ENCODE assay signal across 8 cellular contexts in the genomic region with DNA sequence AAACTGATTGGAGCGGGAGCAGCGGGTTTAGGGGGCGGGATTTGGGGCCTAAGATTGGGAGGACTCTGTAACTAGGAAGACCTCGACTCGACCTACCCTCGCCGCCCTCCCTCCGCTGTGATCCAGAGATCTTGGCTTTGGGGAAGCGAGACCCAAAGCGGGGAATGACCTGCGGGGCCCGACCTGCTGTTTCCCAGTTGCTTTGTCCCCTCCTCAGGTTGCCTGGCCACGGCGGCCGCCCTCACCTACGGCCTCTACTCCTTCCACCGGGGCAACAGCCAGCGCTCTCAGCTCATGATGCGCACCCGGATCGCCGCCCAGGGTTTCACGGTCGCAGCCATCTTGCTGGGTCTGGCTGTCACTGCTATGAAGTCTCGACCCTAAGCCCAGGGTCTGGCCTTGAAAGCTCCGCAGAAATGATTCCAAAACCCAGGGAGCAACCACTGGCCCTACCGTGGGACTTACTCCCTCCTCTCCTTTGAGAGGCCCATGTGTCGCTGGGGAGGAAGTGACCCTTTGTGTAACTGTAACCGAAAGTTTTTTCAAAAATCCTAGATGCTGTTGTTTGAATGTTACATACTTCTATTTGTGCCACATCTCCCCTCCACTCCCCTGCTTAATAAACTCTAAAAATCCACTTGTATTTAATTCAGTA. TPM values are rescaled to one million over a fixed set of nuclear protein-coding genes. Genes with fewer than 3 reads are reported as not detected.
A peak's percentile ranks its signal among the peaks of the same experiment; 100 is the strongest.
DNase-seq lines count a peak whose midpoint lies in the region; ATAC-seq, FAIRE-seq and TF ChIP-seq lines count a peak whose summit lies in the region.

No MANE protein-coding gene starts in this region.

- no peaks in the 10 kb centered on the region for H3K27me3 Mint-ChIP-seq in IgD-negative memory B cell

- no peaks in the 10 kb centered on the region for H3K27me3 ChIP-seq in GM12878 (replicated peaks in 1 of 2; ENCODE audit: control insufficient read depth in 2 of 2, insufficient read depth in 2 of 2, low read length in 1 of 2)

- H3K4me3 Mint-ChIP-seq in IgD-negative memory B cell, result peak overlapping the region; percentile 99 to 100 (median 100)

- RAD21 ChIA-PET in GM12878 (lab: Charles Lee; ENCODE audit: unreplicated experiment), result interaction anchor here (1.5 to 1.6 kb wide), 2 partner anchors 27 to 148 kb away, joined by 5 to 6 read pairs; a partner anchor contains a TSS

- peak; percentile 83 for TF ChIP-seq POLR2A in GM12878 (IDR thresholded peaks at IDR 0.05; ENCODE audit: low read depth, low read length)

- POLR2A ChIA-PET in GM12878 (lab: Charles Lee), result interaction anchor here (0.6 to 1.4 kb wide), 5 partner anchors 10 to 38 kb away, joined by 3 to 7 read pairs (median 3); no protein-coding TSS in a partner anchor

- peaks cover 12 to 23% of the 10 kb centered on the region in 2 experiments for H3K36me3 ChIP-seq in GM12878 (ENCODE audit: control insufficient read depth in 2 of 2, insufficient read depth in 2 of 2, low read length in 1 of 2)

- H3K4me3 ChIP-seq in GM12864 (ENCODE audit: low read depth, low read length) (peak overlapping the region; percentile 96), GM12878 (peak overlapping the region; percentile 90)

- SMC1A ChIA-PET in GM12878 (lab: Charles Lee; ENCODE audit: uncharacterized antibody, unreplicated experiment), result interaction anchor here (1.0 kb wide), 1 partner anchor 27 kb away, joined by 3 read pairs; no protein-coding TSS in a partner anchor

- peaks cover 11% of the 10 kb centered on the region for H3K4me1 ChIP-seq in GM12878 (ENCODE audit: control insufficient read depth, insufficient read depth, low read length)

- TF ChIP-seq EP300 in GM12878 (IDR thresholded peaks at IDR 0.05; ENCODE audit: borderline replicate concordance in 1 of 2, control insufficient read depth in 1 of 2, low read depth in 2 of 2, low read length in 2 of 2), result no peak

- H3K9ac ChIP-seq in GM12878 (ENCODE audit: control insufficient read depth, insufficient read depth, low read length), result peak overlapping the region; percentile 87

- peaks cover 8 to 21% (median 17%) of the 10 kb centered on the region in 3 donors for H3K4me1 Mint-ChIP-seq in IgD-negative memory B cell

- CTCF ChIA-PET in GM12878 (lab: Yijun Ruan, JAX), result interaction anchor here (1.8 kb wide), 1 partner anchor 59 kb away, joined by 8 read pairs; a partner anchor contains a TSS

- H3K79me2 ChIP-seq in GM12878 (ENCODE audit: control insufficient read depth, insufficient read depth, low read length), result peaks cover 50% of the 10 kb centered on the region

- H3K27ac ChIP-seq in GM12878 (ENCODE audit: control insufficient read depth, insufficient read depth), result peak overlapping the region; percentile 97
- H3K27ac ChIP-seq in temporal lobe (ENCODE audit: low read depth, low read length), result peak overlapping the region; percentile 83

- 3% methylated on average over 24 of the region's 29 CpGs for WGBS in GM12878 (ENCODE audit: insufficient coverage, insufficient replicate concordance, low lambda C conversion rate, missing lambda C conversion rate)

- H2AFZ ChIP-seq in GM12878 (ENCODE audit: control insufficient read depth, low read depth, low read length), result peak overlapping the region; percentile 65

- intact Hi-C loops in GM12878 (cut with micrococcal nuclease; ENCODE audit: unreplicated experiment), result loop anchor here (2.0 to 10.0 kb wide), 4 partner anchors 28 to 152 kb away; a partner anchor contains a TSS
- intact Hi-C loops in left colon (cut with DNase I, micrococcal nuclease), result no loop called here

- peak overlapping the region; percentile 98 to 100 (median 99) for H3K27ac Mint-ChIP-seq in IgD-negative memory B cell

- H3K9me3 Mint-ChIP-seq in IgD-negative memory B cell, result no peaks in the 10 kb centered on the region

- in situ Hi-C loops in GM12878 (cut with MboI), result no loop called here

- peak; percentile 45 for ATAC-seq in GM21528 (IDR thresholded peaks at IDR 0.05; ENCODE audit: low FRiP score, unreplicated experiment)
- ATAC-seq in GM12878, result peak; percentile 67
- peak; percentile 38 for ATAC-seq in left colon

- TF ChIP-seq CTCF in GM12864 (IDR thresholded peaks at IDR 0.05; ENCODE audit: low read depth, low read length, missing control alignments) (no peak), GM12878 (IDR thresholded peaks at IDR 0.05 in 2 of 3, conservative IDR thresholded peaks at IDR 0.05 in 1 of 3; ENCODE audit: control insufficient read depth in 2 of 3, extremely low read depth in 1 of 3, insufficient read depth in 1 of 3, low read depth in 3 of 3, low read length in 3 of 3) (no peak)

- TSS peak; percentile 99 for BruUV-seq in GM12878 (replicated peaks; lab: Mats Ljungman, UMichigan)

- DNase-seq in GM12864 (ENCODE audit: low read depth) (no peak), GM12878 (ENCODE audit: low read depth, low spot score) (no peak), left colon (no peak), cortex of kidney (lab: John Stamatoyannopoulos, UW) (no peak)
- no peak for DNase-seq in stimulated activated CD4-positive, alpha-beta T cell treated with anti-CD3 and anti-CD28 coated beads, Interleukin-4, amount 100 ng/mL, for 24 hours

- H3K36me3 Mint-ChIP-seq in IgD-negative memory B cell, result peaks cover 1% of the 10 kb centered on the region

- no peaks in the 10 kb centered on the region for H3K9me3 ChIP-seq in GM12878 (replicated peaks; ENCODE audit: control insufficient read depth, insufficient read depth, low read length)

- peak overlapping the region; percentile 94 for H3K4me2 ChIP-seq in GM12878 (ENCODE audit: control insufficient read depth, insufficient read depth)

- H4K20me1 ChIP-seq in GM12878 (ENCODE audit: control insufficient read depth, insufficient read depth), result peaks cover 3% of the 10 kb centered on the region; the same call in 1 of the 2 replicates

- no peak for FAIRE-seq in GM12878 (lab: Jason Lieb, UNC)

- no peak for TF ChIP-seq RAD21 in GM12878 (IDR thresholded peaks at IDR 0.05; ENCODE audit: insufficient read depth, low read depth, low read length)

RNA-seq across cellular contexts. Expression of a gene that starts 0.7 kb away (rescaled TPM):
- 242 TPM for polyA plus RNA-seq in IgD-negative memory B cell
- 16.4 and 16.5 TPM in 2 replicates for total RNA-seq in GM12878 (2013; cell fraction: nucleolus; rRNA removed)
- total RNA-seq in GM12878 (2014; rRNA removed), result 314 and 348 TPM in 2 replicates
- total RNA-seq in GM12878 (2014; rRNA removed; fragmentation: Illumina TruSeq; extraction: Trizol), result 153 and 159 TPM in 2 replicates
- 160 and 170 TPM in 2 replicates for total RNA-seq in GM12878 (2021)
- 108 TPM for polyA plus RNA-seq in GM12878 (2011; ENCODE audit: low read depth)
- 113 and 155 TPM in 2 replicates for polyA plus RNA-seq in GM12878 (2011; rRNA removed)
- polyA plus RNA-seq in GM12878 (2011; cell fraction: cytosol; rRNA removed), result 357 and 366 TPM in 2 replicates
- 108 and 121 TPM in 2 replicates for polyA plus RNA-seq in GM12878 (2011; cell fraction: nucleus; rRNA removed)
- polyA plus RNA-seq in GM12878 (2012), result 230 and 260 TPM in 2 replicates
- polyA plus RNA-seq in GM12878 (2014; fragmentation: Illumina TruSeq; extraction: Trizol), result 61.4 and 152 TPM in 2 replicates
- 100 to 1,000 TPM; 196 to 327 TPM for polyA plus RNA-seq in GM12878 (2014; fragmentation: Nextera tagmentation; extraction: Ambion mirVana)
- 343 and 345 TPM in 2 replicates for polyA plus RNA-seq in GM12878 (2014; rRNA removed)
- 100 to 1,000 TPM; 191 to 218 TPM for polyA plus RNA-seq in GM12878 (2016; fragmentation: Nextera tagmentation; extraction: Ambion mirVana)
- 56.8 and 166 TPM in 2 replicates for polyA minus RNA-seq in GM12878 (2011; rRNA and poly(A)+ RNA removed)
- polyA minus RNA-seq in GM12878 (2011; cell fraction: cytosol; rRNA and poly(A)+ RNA removed), result 76.2 and 82.9 TPM in 2 replicates
- polyA minus RNA-seq in GM12878 (2011; cell fraction: nucleus; rRNA and poly(A)+ RNA removed), result 26.5 and 33.9 TPM in 2 replicates
- total RNA-seq in left colon, result 100 to 1,000 TPM; 194 to 226 TPM
- total RNA-seq in temporal lobe, result 18.4 TPM

RNA-seq across cellular contexts. Expression of a gene that starts 0.8 kb away (rescaled TPM):
- polyA plus RNA-seq in IgD-negative memory B cell, result 38.1 TPM
- 65.7 and 66.1 TPM in 2 replicates for total RNA-seq in GM12878 (2013; cell fraction: nucleolus; rRNA removed)
- 50.3 and 52.3 TPM in 2 replicates for total RNA-seq in GM12878 (2014; rRNA removed)
- total RNA-seq in GM12878 (2014; rRNA removed; fragmentation: Illumina TruSeq; extraction: Trizol), result 84.2 and 98.1 TPM in 2 replicates
- total RNA-seq in GM12878 (2021), result 89.2 and 90.8 TPM in 2 replicates
- polyA plus RNA-seq in GM12878 (2011; ENCODE audit: low read depth), result 50.5 TPM
- 68.8 and 93.8 TPM in 2 replicates for polyA plus RNA-seq in GM12878 (2011; rRNA removed)
- 87.9 and 103 TPM in 2 replicates for polyA plus RNA-seq in GM12878 (2011; cell fraction: cytosol; rRNA removed)
- polyA plus RNA-seq in GM12878 (2011; cell fraction: nucleus; rRNA removed), result 86.0 and 103 TPM in 2 replicates
- 49.5 and 61.0 TPM in 2 replicates for polyA plus RNA-seq in GM12878 (2012)
- polyA plus RNA-seq in GM12878 (2014; fragmentation: Illumina TruSeq; extraction: Trizol), result 61.5 and 105 TPM in 2 replicates
- polyA plus RNA-seq in GM12878 (2014; fragmentation: Nextera tagmentation; extraction: Ambion mirVana), result 100 to 1,000 TPM; 177 to 196 TPM
- polyA plus RNA-seq in GM12878 (2014; rRNA removed), result 122 and 128 TPM in 2 replicates
- 100 to 1,000 TPM; 231 to 276 TPM for polyA plus RNA-seq in GM12878 (2016; fragmentation: Nextera tagmentation; extraction: Ambion mirVana)
- 33.9 and 41.8 TPM in 2 replicates for polyA minus RNA-seq in GM12878 (2011; rRNA and poly(A)+ RNA removed)
- 20.8 and 23.2 TPM in 2 replicates for polyA minus RNA-seq in GM12878 (2011; cell fraction: cytosol; rRNA and poly(A)+ RNA removed)
- 48.2 and 102 TPM in 2 replicates for polyA minus RNA-seq in GM12878 (2011; cell fraction: nucleus; rRNA and poly(A)+ RNA removed)
- total RNA-seq in left colon, result 10 to 100 TPM; 15.9 to 24.9 TPM
- 5.7 TPM for total RNA-seq in temporal lobe

RNA-seq across cellular contexts. Expression of a gene that starts 24.0 kb away (rescaled TPM):
- polyA plus RNA-seq in IgD-negative memory B cell (1.3 TPM), GM12878 (2011; rRNA removed) (3.2 and 4.0 TPM in 2 replicates), GM12878 (2014; fragmentation: Illumina TruSeq; extraction: Trizol) (3.0 and 3.8 TPM in 2 replicates), GM12878 (2014; fragmentation: Nextera tagmentation; extraction: Ambion mirVana) (under 1 TPM; 0.44 to 0.69 TPM), GM12878 (2014; rRNA removed) (4.6 and 5.4 TPM in 2 replicates), GM12878 (2016; fragmentation: Nextera tagmentation; extraction: Ambion mirVana) (1 to 10 TPM; 1.0 to 1.3 TPM)
- 32.8 and 65.0 TPM in 2 replicates for total RNA-seq in GM12878 (2013; cell fraction: nucleolus; rRNA removed)
- total RNA-seq in GM12878 (2014; rRNA removed) (3.4 and 3.6 TPM in 2 replicates), GM12878 (2014; rRNA removed; fragmentation: Illumina TruSeq; extraction: Trizol) (1.7 and 1.8 TPM in 2 replicates), GM12878 (2021) (6.4 and 7.2 TPM in 2 replicates), left colon (1 to 10 TPM; 1.0 to 1.8 TPM), temporal lobe (63.9 TPM)
- polyA plus RNA-seq in GM12878 (2011; ENCODE audit: low read depth), result 7.5 TPM
- polyA plus RNA-seq in GM12878 (2011; cell fraction: cytosol; rRNA removed), result 2.3 and 3.0 TPM in 2 replicates
- polyA plus RNA-seq in GM12878 (2011; cell fraction: nucleus; rRNA removed), result 6.8 and 7.8 TPM in 2 replicates
- polyA plus RNA-seq in GM12878 (2012), result 3.7 and 6.9 TPM in 2 replicates
- polyA minus RNA-seq in GM12878 (2011; rRNA and poly(A)+ RNA removed), result 3.6 and 4.6 TPM in 2 replicates
- polyA minus RNA-seq in GM12878 (2011; cell fraction: cytosol; rRNA and poly(A)+ RNA removed), result 1.1 and 2.1 TPM in 2 replicates
- 2.9 and 3.2 TPM in 2 replicates for polyA minus RNA-seq in GM12878 (2011; cell fraction: nucleus; rRNA and poly(A)+ RNA removed)

RNA-seq across cellular contexts. Expression of a gene that starts 27.1 kb away (rescaled TPM):
- polyA plus RNA-seq in IgD-negative memory B cell (54.1 TPM), GM12878 (2011; rRNA removed) (19.0 and 28.7 TPM in 2 replicates), GM12878 (2014; fragmentation: Illumina TruSeq; extraction: Trizol) (4.5 and 18.4 TPM in 2 replicates), GM12878 (2014; fragmentation: Nextera tagmentation; extraction: Ambion mirVana) (1 to 10 TPM; 1.6 to 4.4 TPM), GM12878 (2014; rRNA removed) (51.5 and 52.7 TPM in 2 replicates), GM12878 (2016; fragmentation: Nextera tagmentation; extraction: Ambion mirVana) (10 to 100 TPM; 45.1 to 50.2 TPM)
- total RNA-seq in GM12878 (2013; cell fraction: nucleolus; rRNA removed), result 8.3 and 9.2 TPM in 2 replicates
- total RNA-seq in GM12878 (2014; rRNA removed) (48.0 and 52.8 TPM in 2 replicates), GM12878 (2014; rRNA removed; fragmentation: Illumina TruSeq; extraction: Trizol) (21.1 and 22.4 TPM in 2 replicates), GM12878 (2021) (46.5 and 51.0 TPM in 2 replicates), left colon (100 to 1,000 TPM; 279 to 282 TPM), temporal lobe (42.3 TPM)
- 11.4 TPM for polyA plus RNA-seq in GM12878 (2011; ENCODE audit: low read depth)
- polyA plus RNA-seq in GM12878 (2011; cell fraction: cytosol; rRNA removed), result 34.6 and 53.1 TPM in 2 replicates
- polyA plus RNA-seq in GM12878 (2011; cell fraction: nucleus; rRNA removed), result 37.9 and 40.0 TPM in 2 replicates
- 20.3 and 25.4 TPM in 2 replicates for polyA plus RNA-seq in GM12878 (2012)
- 11.5 and 20.6 TPM in 2 replicates for polyA minus RNA-seq in GM12878 (2011; rRNA and poly(A)+ RNA removed)
- 12.3 and 13.3 TPM in 2 replicates for polyA minus RNA-seq in GM12878 (2011; cell fraction: cytosol; rRNA and poly(A)+ RNA removed)
- 4.8 and 10.5 TPM in 2 replicates for polyA minus RNA-seq in GM12878 (2011; cell fraction: nucleus; rRNA and poly(A)+ RNA removed)

RNA-seq across cellular contexts. Expression of a gene that starts 27.7 kb away (rescaled TPM):
- polyA plus RNA-seq in IgD-negative memory B cell (45.2 TPM), GM12878 (2011; rRNA removed) (42.1 and 58.2 TPM in 2 replicates), GM12878 (2014; fragmentation: Illumina TruSeq; extraction: Trizol) (45.5 and 47.1 TPM in 2 replicates), GM12878 (2014; fragmentation: Nextera tagmentation; extraction: Ambion mirVana) (10 to 100 TPM; 14.9 to 16.3 TPM), GM12878 (2014; rRNA removed) (36.3 and 37.8 TPM in 2 replicates), GM12878 (2016; fragmentation: Nextera tagmentation; extraction: Ambion mirVana) (10 to 100 TPM; 19.4 to 20.5 TPM)
- 74.8 and 88.5 TPM in 2 replicates for total RNA-seq in GM12878 (2013; cell fraction: nucleolus; rRNA removed)
- total RNA-seq in GM12878 (2014; rRNA removed) (38.6 and 41.0 TPM in 2 replicates), GM12878 (2014; rRNA removed; fragmentation: Illumina TruSeq; extraction: Trizol) (26.3 and 27.9 TPM in 2 replicates), GM12878 (2021) (35.6 and 35.7 TPM in 2 replicates), left colon (10 to 100 TPM; 83.4 to 93.5 TPM), temporal lobe (76.7 TPM)
- polyA plus RNA-seq in GM12878 (2011; ENCODE audit: low read depth), result 23.0 TPM
- 64.5 and 65.9 TPM in 2 replicates for polyA plus RNA-seq in GM12878 (2011; cell fraction: cytosol; rRNA removed)
- polyA plus RNA-seq in GM12878 (2011; cell fraction: nucleus; rRNA removed), result 43.9 and 48.9 TPM in 2 replicates
- 35.0 and 36.3 TPM in 2 replicates for polyA plus RNA-seq in GM12878 (2012)
- polyA minus RNA-seq in GM12878 (2011; rRNA and poly(A)+ RNA removed), result 56.7 and 67.2 TPM in 2 replicates
- polyA minus RNA-seq in GM12878 (2011; cell fraction: cytosol; rRNA and poly(A)+ RNA removed), result 16.2 and 20.9 TPM in 2 replicates
- polyA minus RNA-seq in GM12878 (2011; cell fraction: nucleus; rRNA and poly(A)+ RNA removed), result 43.3 and 58.6 TPM in 2 replicates
